4 cellular contexts compared by ENCODE assay signal in genomic region chr12:102449018-102449417, GRCh38. TPM values are rescaled to one million over a fixed set of nuclear protein-coding genes. Genes with fewer than 3 reads are reported as not detected.
"Had no signal": no experiment of that assay in that cellular context is flagged by ENCODE, and none has a peak within 500 bp of the region (broad histone marks: within the 10 kb centered on the region; RNA-seq: fewer than 3 reads in every experiment).

No MANE protein-coding gene starts in this region.

RNA-seq across cellular contexts. Expression of gene IGF1, which starts 31.3 kb away (rescaled TPM):
- total RNA-seq: GM23338, H1, H7, H9 had no signal
- polyA plus RNA-seq: H1 had no signal
